18 cellular contexts compared by ENCODE assay signal in the genomic region with DNA sequence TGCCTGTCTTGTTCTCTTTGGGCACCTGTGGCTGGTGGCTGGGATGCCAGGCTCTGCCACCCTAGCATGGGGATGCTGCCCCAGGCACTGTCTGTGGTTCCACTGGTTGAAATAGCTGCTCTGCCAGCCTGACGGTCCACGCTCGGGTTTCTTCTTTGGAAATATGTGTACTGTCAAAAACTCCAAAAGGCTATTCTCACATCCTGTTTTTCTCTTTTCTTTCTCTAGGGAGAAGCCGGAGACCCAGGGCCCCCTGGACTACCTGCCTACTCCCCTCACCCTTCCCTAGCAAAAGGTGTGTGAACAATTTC.
DNase-seq lines count a peak whose midpoint lies in the region; ATAC-seq and TF ChIP-seq lines count a peak whose summit lies in the region.
"Had no signal": no experiment of that assay in that cellular context is flagged by ENCODE, and none has a peak within 500 bp of the region (broad histone marks: within the 10 kb centered on the region; RNA-seq: fewer than 3 reads in every experiment).

No MANE protein-coding gene starts in this region.

- H3K4me3 ChIP-seq in RWPE2 (ENCODE audit: severe bottlenecking) (no peak overlapping the region), mesenchymal stem cell (ENCODE audit: insufficient read depth in 1 of 2, low read depth in 1 of 2, low read length in 2 of 2) (no peak overlapping the region)
- H3K4me3 ChIP-seq: MG63, Peyer's patch had no signal

- TF ChIP-seq CTCF in RWPE2 (IDR thresholded peaks at IDR 0.05; ENCODE audit: poor library complexity, severe bottlenecking) = no peak

- WGBS in mesenchymal stem cell = 72% methylated on average over 4 of the region's 4 CpGs

- peak overlapping the region; percentile 95 for H3K27ac ChIP-seq in RWPE2 (ENCODE audit: poor library complexity, severe bottlenecking)
- peak overlapping the region; percentile 22 for H3K27ac ChIP-seq in mesenchymal stem cell (ENCODE audit: low read length, poor library complexity, severe bottlenecking)

- H3K4me1 ChIP-seq in RWPE2 (ENCODE audit: insufficient read depth, poor library complexity, severe bottlenecking) (peaks cover 66% of the 10 kb centered on the region), mesenchymal stem cell (ENCODE audit: control insufficient read depth, insufficient read depth, low read depth, low read length) (peaks cover 52% of the 10 kb centered on the region)

- no peak overlapping the region for H3K4me3 Mint-ChIP-seq in stimulated activated memory B cell treated with anti-CD40 and anti-IgM and Interleukin-4, amounts not matched to agents 10 μg/mL and 1 μg/mL and 100 μg/mL, for 72 hours
- H3K4me3 Mint-ChIP-seq: CD8-positive, alpha-beta T cell had no signal

- H3K36me3 ChIP-seq in RWPE2 (ENCODE audit: low read depth) (peaks cover 46% of the 10 kb centered on the region), mesenchymal stem cell (ENCODE audit: control insufficient read depth in 1 of 2, insufficient read depth in 2 of 2, low read depth in 1 of 2, low read length in 2 of 2) (peaks cover 27 to 50% of the 10 kb centered on the region in 2 experiments)
- H3K36me3 ChIP-seq: MG63 had no signal

- H3K18ac ChIP-seq in mesenchymal stem cell (ENCODE audit: low read depth in 1 of 2, low read length in 2 of 2) = no peak overlapping the region

- no peaks in the 10 kb centered on the region for H3K9me3 Mint-ChIP-seq in stimulated activated memory B cell treated with anti-CD40 and anti-IgM and Interleukin-4, amounts not matched to agents 10 μg/mL and 1 μg/mL and 100 μg/mL, for 72 hours
- H3K9me3 Mint-ChIP-seq: CD8-positive, alpha-beta T cell had no signal

- no peak overlapping the region for H3K4ac ChIP-seq in mesenchymal stem cell (ENCODE audit: low read depth in 1 of 2, low read length in 2 of 2)

- H3K27me3 ChIP-seq in RWPE2 (ENCODE audit: insufficient read depth, poor library complexity, severe bottlenecking) (no peaks in the 10 kb centered on the region), mesenchymal stem cell (ENCODE audit: control insufficient read depth in 1 of 2, insufficient read depth in 1 of 2, low read length in 2 of 2) (no peaks in the 10 kb centered on the region)
- H3K27me3 ChIP-seq: MG63, Peyer's patch had no signal

- H3K14ac ChIP-seq in mesenchymal stem cell (ENCODE audit: low read length in 2 of 2) = no peak overlapping the region

- no peak overlapping the region for H4K8ac ChIP-seq in mesenchymal stem cell (ENCODE audit: low read length)

- no peak overlapping the region for H2AFZ ChIP-seq in mesenchymal stem cell (ENCODE audit: low read depth, low read length)

- H2BK12ac ChIP-seq in mesenchymal stem cell (ENCODE audit: low read length in 2 of 2) = no peak overlapping the region

- no peak overlapping the region for H3K9ac ChIP-seq in mesenchymal stem cell (ENCODE audit: low read length)

- DNase-seq in CD1c-positive myeloid dendritic cell (ENCODE audit: extremely low spot score) (peak; percentile 66), RWPE2 (ENCODE audit: low spot score) (no peak), mesenchymal stem cell (no peak), NCI-H748 (lab: John Stamatoyannopoulos, UW; ENCODE audit: unreplicated experiment) (no peak), middle frontal gyrus (ENCODE audit: extremely low spot score, low spot score) (no peak)
- no peak for DNase-seq in activated CD4-positive, alpha-beta T cell treated with anti-CD3 and anti-CD28 coated beads, Interleukin-2, amount 50 U/mL, for 48 hours
- DNase-seq: AML-193; CD8-positive, alpha-beta T cell; DND-41; GDM1; KG1; MG63; NCI-H1105 treated with DMSO at 0.1 percent for 48 hours; NCI-H187; NCI-H446; Peyer's patch; SHP77 had no signal

- H2BK5ac ChIP-seq in mesenchymal stem cell (ENCODE audit: low read depth, low read length, poor library complexity, severe bottlenecking) = peak overlapping the region; percentile 10

- H2BK120ac ChIP-seq in mesenchymal stem cell (ENCODE audit: low read depth, low read length) = no peak overlapping the region

- no peak overlapping the region for H2BK15ac ChIP-seq in mesenchymal stem cell (ENCODE audit: low read depth, poor library complexity, severe bottlenecking)

- H3K9me3 ChIP-seq in RWPE2 (ENCODE audit: severe bottlenecking) (no peaks in the 10 kb centered on the region), mesenchymal stem cell (ENCODE audit: control insufficient read depth, low read length) (no peaks in the 10 kb centered on the region)
- H3K9me3 ChIP-seq: MG63, Peyer's patch had no signal

- H3K27ac Mint-ChIP-seq in stimulated activated memory B cell treated with anti-CD40 and anti-IgM and Interleukin-4, amounts not matched to agents 10 μg/mL and 1 μg/mL and 100 μg/mL, for 72 hours = peak overlapping the region; percentile 33
- H3K27ac Mint-ChIP-seq: CD8-positive, alpha-beta T cell had no signal

- H3K79me1 ChIP-seq in mesenchymal stem cell (replicated peaks; ENCODE audit: low read length, poor library complexity, severe bottlenecking) = peaks cover 13% of the 10 kb centered on the region

- H4K91ac ChIP-seq in mesenchymal stem cell (ENCODE audit: low read length) = no peak overlapping the region

- peaks cover 48% of the 10 kb centered on the region for H3K27me3 Mint-ChIP-seq in stimulated activated memory B cell treated with anti-CD40 and anti-IgM and Interleukin-4, amounts not matched to agents 10 μg/mL and 1 μg/mL and 100 μg/mL, for 72 hours

- H3K4me2 ChIP-seq in mesenchymal stem cell (ENCODE audit: low read length, poor library complexity, severe bottlenecking) = no peak overlapping the region

- no peak for ATAC-seq in RWPE2 (ENCODE audit: low read depth)
- ATAC-seq in stimulated activated memory B cell treated with anti-CD40 and anti-IgM and Interleukin-4, amounts not matched to agents 10 μg/mL and 1 μg/mL and 100 μg/mL, for 72 hours = no peak
- ATAC-seq: CD8-positive, alpha-beta T cell had no signal

- no peak overlapping the region for H3K23ac ChIP-seq in mesenchymal stem cell (ENCODE audit: low read length in 2 of 2)

- H3K4me1 Mint-ChIP-seq in stimulated activated memory B cell treated with anti-CD40 and anti-IgM and Interleukin-4, amounts not matched to agents 10 μg/mL and 1 μg/mL and 100 μg/mL, for 72 hours = peaks cover 42% of the 10 kb centered on the region

- no peaks in the 10 kb centered on the region for H3K36me3 Mint-ChIP-seq in stimulated activated memory B cell treated with anti-CD40 and anti-IgM and Interleukin-4, amounts not matched to agents 10 μg/mL and 1 μg/mL and 100 μg/mL, for 72 hours
- H3K36me3 Mint-ChIP-seq: CD8-positive, alpha-beta T cell had no signal

- peak overlapping the region; percentile 93 for H2AK5ac ChIP-seq in mesenchymal stem cell (ENCODE audit: low read length, severe bottlenecking)
